ENCODE assay signal across 23 cellular contexts in genomic region chr3:13976469-13976868, GRCh38.
"Had no signal": no experiment of that assay in that cellular context is flagged by ENCODE, and none has a peak within 500 bp of the region (broad histone marks: within the 10 kb centered on the region; RNA-seq: fewer than 3 reads in every experiment).

No MANE protein-coding gene starts in this region.

- H3K27ac Mint-ChIP-seq: naive thymus-derived CD8-positive, alpha-beta T cell; nephron progenitor cell; type B pancreatic cell had no signal

- H3K4me3 ChIP-seq: dorsolateral prefrontal cortex, gastrocnemius medialis, lower lobe of right lung, prostate gland, right atrium auricular region, smooth muscle cell, stomach, thyroid gland had no signal

- H3K27me3 ChIP-seq: dorsolateral prefrontal cortex, gastrocnemius medialis, right atrium auricular region, stomach, thyroid gland had no signal

- H3K4me3 Mint-ChIP-seq: naive thymus-derived CD8-positive, alpha-beta T cell; nephron progenitor cell; type B pancreatic cell had no signal

- H3K36me3 ChIP-seq: gastrocnemius medialis, lower lobe of right lung, prostate gland, right atrium auricular region, stomach, thyroid gland had no signal

- FAIRE-seq: keratinocyte, urothelium cell line had no signal

- H3K27ac ChIP-seq: dorsolateral prefrontal cortex, gastrocnemius medialis, lower lobe of right lung, prostate gland, right atrium auricular region, stomach, thyroid gland had no signal

- DNase-seq: dorsolateral prefrontal cortex; effector CD4-positive, alpha-beta T cell; gastrocnemius medialis; head of caudate nucleus; left ventricle myocardium superior; lower lobe of right lung; naive thymus-derived CD8-positive, alpha-beta T cell; nephron progenitor cell; nucleus accumbens; stimulated activated CD4-positive, alpha-beta T cell treated with anti-CD3 and anti-CD28 coated beads, Interleukin-12 subunit alpha, Interleukin-12 subunit beta, amount 100 ng/mL, for 4 hours; stimulated activated CD4-positive, alpha-beta T cell treated with anti-CD3 and anti-CD28 coated beads, Interleukin-1b, Interleukin-23, amount 100 ng/mL, for 48 hours; stimulated activated CD4-positive, alpha-beta T cell treated with anti-CD3 and anti-CD28 coated beads, Interleukin-4, amount 100 ng/mL, for 1 hour; stimulated activated CD8-positive, alpha-beta memory T cell treated with anti-CD3 and anti-CD28 coated beads, Interleukin-4, amount 100 ng/mL, for 48 hours; stimulated activated naive CD4-positive, alpha-beta T cell treated with Interleukin-2 at 50 U/mL for 16 hours; stomach; thyroid gland had no signal

- H3K36me3 Mint-ChIP-seq: type B pancreatic cell had no signal

- H3K4me1 Mint-ChIP-seq: naive thymus-derived CD8-positive, alpha-beta T cell; nephron progenitor cell had no signal

- H3K9me3 Mint-ChIP-seq: type B pancreatic cell had no signal

- ATAC-seq: gastrocnemius medialis; left ventricle myocardium superior; lower lobe of right lung; naive thymus-derived CD8-positive, alpha-beta T cell; sciatic nerve had no signal
